10 cellular contexts compared by ENCODE assay signal in the genomic region with DNA sequence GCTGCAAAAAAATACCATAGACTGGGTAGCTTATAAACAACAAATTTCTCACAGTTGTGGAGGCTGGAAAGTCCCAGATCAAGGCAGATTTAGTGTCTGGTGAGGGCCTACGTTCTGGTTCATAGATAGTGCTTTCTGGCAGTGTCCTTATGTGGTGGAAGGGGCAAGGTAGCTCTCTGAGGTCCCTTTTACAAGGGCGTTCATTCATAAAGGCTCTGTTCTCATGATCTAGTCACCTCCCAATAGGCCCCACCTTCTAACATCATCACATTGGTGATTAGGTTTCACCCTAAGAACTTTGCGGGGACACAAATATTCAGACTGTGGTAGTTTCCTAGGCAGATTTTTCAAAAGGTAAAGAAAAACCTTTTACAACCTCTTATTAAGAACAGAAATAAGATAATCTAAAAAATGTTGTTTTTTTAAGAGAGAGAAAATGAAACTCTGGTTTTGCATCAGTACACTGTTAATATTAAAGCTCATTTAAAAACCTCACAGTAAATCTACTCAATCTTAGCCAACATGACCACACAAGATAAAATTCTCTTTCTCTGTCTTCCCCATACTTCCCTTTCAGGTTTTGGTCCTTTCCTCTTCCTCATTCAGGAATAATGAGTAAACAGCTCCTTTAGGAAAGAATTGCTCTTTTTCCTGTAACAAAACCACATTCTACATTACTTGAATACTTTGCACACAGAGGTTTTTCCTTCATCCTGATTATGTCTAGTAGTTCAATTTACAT.
A peak's percentile ranks its signal among the peaks of the same experiment; 100 is the strongest.
DNase-seq lines count a peak whose midpoint lies in the region; ATAC-seq lines count a peak whose summit lies in the region.
"Had no signal": no experiment of that assay in that cellular context is flagged by ENCODE, and none has a peak within 500 bp of the region (broad histone marks: within the 10 kb centered on the region; RNA-seq: fewer than 3 reads in every experiment).

No MANE protein-coding gene starts in this region.

- H2BK120ac ChIP-seq in mesendoderm (ENCODE audit: low read depth, low read length), result peak overlapping the region; percentile 45

- H4K5ac ChIP-seq in mesendoderm (ENCODE audit: low read length), result no peak overlapping the region

- DNase-seq in mesendoderm (no peak), SJCRH30 (no peak), posterior vena cava (ENCODE audit: low spot score) (no peak), D341Med (ENCODE audit: low spot score) (no peak)
- DNase-seq: effector memory CD4-positive, alpha-beta T cell; NCI-H1417 had no signal

- H3K27me3 ChIP-seq in mesendoderm (ENCODE audit: insufficient read depth, low read length, poor library complexity) (no peaks in the 10 kb centered on the region), SJCRH30 (no peaks in the 10 kb centered on the region; the same call in 1 of the 2 replicates)

- H3K23ac ChIP-seq in mesendoderm (ENCODE audit: low read length), result peak overlapping the region; percentile 81

- H3K9ac ChIP-seq in mesendoderm (ENCODE audit: low read length), result no peak overlapping the region

- ATAC-seq in GM18909 (IDR thresholded peaks at IDR 0.05; ENCODE audit: poor library complexity, unreplicated experiment) (peak; percentile 84), HG02642 (IDR thresholded peaks at IDR 0.05; ENCODE audit: poor library complexity, unreplicated experiment) (peak; percentile 88), HG03457 (IDR thresholded peaks at IDR 0.05; ENCODE audit: unreplicated experiment) (peak; percentile 75), GM19351 (IDR thresholded peaks at IDR 0.05; ENCODE audit: unreplicated experiment) (no peak)

- intact Hi-C loops in posterior vena cava (cut with DNase I), result no loop called here

- H3K79me1 ChIP-seq in mesendoderm (ENCODE audit: low read length), result no peaks in the 10 kb centered on the region

- peak overlapping the region; percentile 70 for H3K4ac ChIP-seq in mesendoderm (ENCODE audit: low read depth, low read length)

- H2BK5ac ChIP-seq in mesendoderm (ENCODE audit: low read length), result no peak overlapping the region

- H3K18ac ChIP-seq in mesendoderm (ENCODE audit: low read length), result no peak overlapping the region

- H3K4me3 ChIP-seq in mesendoderm (ENCODE audit: low read length) (no peak overlapping the region), SJCRH30 (no peak overlapping the region)

- no peak overlapping the region for H2BK15ac ChIP-seq in mesendoderm (replicated peaks; ENCODE audit: low read depth)

- peak overlapping the region; percentile 34 for H3K56ac ChIP-seq in mesendoderm (ENCODE audit: low read length)

- H3K4me2 ChIP-seq in mesendoderm (ENCODE audit: low read length), result no peak overlapping the region

- WGBS in mesendoderm (ENCODE audit: extremely low coverage, insufficient coverage, low lambda C conversion rate), result no CpG with 5 or more reads among the region's 3 CpGs

- H4K8ac ChIP-seq in mesendoderm (ENCODE audit: low read depth, low read length), result no peak overlapping the region

- H3K27ac ChIP-seq in mesendoderm (ENCODE audit: low read depth, low read length) (no peak overlapping the region), SJCRH30 (no peak overlapping the region)

- H3K79me2 ChIP-seq in mesendoderm (ENCODE audit: control insufficient read depth, insufficient read depth, low read length), result no peaks in the 10 kb centered on the region

- H3K4me1 ChIP-seq in mesendoderm (ENCODE audit: control insufficient read depth, low read depth, low read length) (peaks cover 7% of the 10 kb centered on the region), SJCRH30 (no peaks in the 10 kb centered on the region)

- no peaks in the 10 kb centered on the region for H3K9me3 ChIP-seq in SJCRH30 (replicated peaks)

- no peaks in the 10 kb centered on the region for H3K36me3 ChIP-seq in mesendoderm (ENCODE audit: control insufficient read depth, insufficient read depth, low read length)
- no peaks in the 10 kb centered on the region for H3K36me3 ChIP-seq in SJCRH30

- H2AK5ac ChIP-seq in mesendoderm (ENCODE audit: low read length), result no peak overlapping the region
